Comparison of ENCODE assay signal across 8 cellular contexts in the genomic region with DNA sequence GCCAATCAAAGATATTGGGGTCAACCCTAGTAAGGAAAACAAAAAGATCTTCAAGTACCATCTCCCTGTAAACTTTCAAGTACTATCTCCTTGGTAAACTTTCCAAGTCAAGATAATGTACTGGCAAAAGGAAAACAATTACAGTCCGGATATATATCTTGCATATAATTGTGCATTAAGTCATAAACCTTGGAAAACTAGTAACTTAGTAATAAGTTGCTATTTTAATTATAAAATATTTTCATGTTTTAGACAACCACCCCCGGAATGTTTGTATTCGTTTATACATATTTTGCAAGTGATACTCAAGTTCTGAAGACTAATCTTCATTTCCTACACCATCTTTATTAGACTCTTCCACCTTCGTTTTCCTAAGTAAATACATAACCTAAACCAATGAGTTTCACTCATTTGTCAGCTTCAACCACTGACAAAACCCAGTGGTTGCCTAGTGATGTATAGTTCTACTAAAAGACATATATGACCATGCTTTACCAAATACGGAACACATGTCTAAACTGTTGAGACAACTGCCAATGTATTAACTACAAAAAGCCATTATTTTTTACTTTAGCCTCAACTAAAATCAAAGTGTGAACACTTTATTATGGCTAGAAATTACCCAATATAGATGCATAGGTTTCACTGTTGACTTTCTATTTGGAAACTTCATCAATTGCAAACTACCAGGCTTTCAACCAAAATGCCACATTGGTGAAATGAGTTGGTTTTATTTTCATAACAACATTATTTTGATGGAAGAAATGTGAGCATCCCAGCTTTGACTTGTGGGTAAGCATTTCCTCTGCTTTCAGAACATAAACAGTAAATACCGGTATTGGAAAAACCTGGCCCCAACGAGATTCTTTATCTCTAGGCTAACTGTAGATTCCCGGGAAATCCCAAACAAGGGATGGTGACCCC. TPM values are rescaled to one million over a fixed set of nuclear protein-coding genes. Genes with fewer than 3 reads are reported as not detected.
DNase-seq lines count a peak whose midpoint lies in the region; ATAC-seq and TF ChIP-seq lines count a peak whose summit lies in the region.

No MANE protein-coding gene starts in this region.

- H3K18ac ChIP-seq in trophoblast cell (ENCODE audit: low read length) = no peak overlapping the region

- H3K9ac ChIP-seq in DND-41 (ENCODE audit: low read depth, low read length) (peak overlapping the region; percentile 78), OCI-LY1 (ENCODE audit: low read length) (no peak overlapping the region), trophoblast cell (ENCODE audit: low read length) (no peak overlapping the region)

- no peak overlapping the region for H4K12ac ChIP-seq in trophoblast cell (ENCODE audit: low read depth, low read length)

- H3K4me2 ChIP-seq in DND-41 (ENCODE audit: insufficient read depth, low read length) (peak overlapping the region; percentile 94), OCI-LY1 (ENCODE audit: low read length) (peak overlapping the region; percentile 74; the same call in 1 of the 2 replicates), trophoblast cell (ENCODE audit: low read length) (peak overlapping the region; percentile 78)

- peaks cover 11% of the 10 kb centered on the region for H3K79me1 ChIP-seq in trophoblast cell (ENCODE audit: low read length)

- H2AFZ ChIP-seq in DND-41 (ENCODE audit: low read depth, low read length) (peak overlapping the region; percentile 59), OCI-LY1 (ENCODE audit: low read length) (no peak overlapping the region), trophoblast cell (ENCODE audit: insufficient read depth, low read length, poor library complexity) (no peak overlapping the region)

- H3K36me3 ChIP-seq in DND-41 (ENCODE audit: insufficient read depth, low read length) (no peaks in the 10 kb centered on the region), OCI-LY1 (ENCODE audit: insufficient read depth, low read length) (no peaks in the 10 kb centered on the region), trophoblast cell (ENCODE audit: control insufficient read depth in 1 of 2, insufficient read depth in 2 of 2, low read length in 2 of 2) (no peaks in the 10 kb centered on the region)

- TF ChIP-seq POLR2A in erythroblast (IDR thresholded peaks at IDR 0.05; ENCODE audit: low read length) = no peak

- TF ChIP-seq CTCF in DND-41 (IDR thresholded peaks at IDR 0.05; ENCODE audit: borderline replicate concordance, extremely low read depth, low read length, poor library complexity, severe bottlenecking) = no peak
- TF ChIP-seq CTCF in OCI-LY1 (IDR thresholded peaks at IDR 0.05; ENCODE audit: low read length) = no peak
- TF ChIP-seq CTCF in epithelial cell of proximal tubule (conservative IDR thresholded peaks at IDR 0.05; ENCODE audit: low read depth, low read length) = no peak

- H3K79me2 ChIP-seq in DND-41 (ENCODE audit: insufficient read depth, low read length) (peaks cover 54% of the 10 kb centered on the region), OCI-LY1 (ENCODE audit: insufficient read depth, low read length) (no peaks in the 10 kb centered on the region), trophoblast cell (ENCODE audit: control insufficient read depth, insufficient read depth, low read length, poor library complexity) (peaks cover 8% of the 10 kb centered on the region)

- H3K9me3 ChIP-seq in DND-41 (ENCODE audit: insufficient read depth, low read length, severe bottlenecking) (no peaks in the 10 kb centered on the region), OCI-LY1 (ENCODE audit: low read length) (no peaks in the 10 kb centered on the region), trophoblast cell (ENCODE audit: insufficient read depth, low read depth, low read length) (no peaks in the 10 kb centered on the region)

- H2BK5ac ChIP-seq in trophoblast cell (ENCODE audit: low read depth, low read length, poor library complexity) = no peak overlapping the region

- H3K4me1 ChIP-seq in DND-41 (ENCODE audit: insufficient read depth, low read length) (peaks cover 30% of the 10 kb centered on the region), OCI-LY1 (ENCODE audit: insufficient read depth, low read length, severe bottlenecking) (peaks cover 16% of the 10 kb centered on the region), trophoblast cell (ENCODE audit: control insufficient read depth in 1 of 2, insufficient read depth in 2 of 2, low read length in 2 of 2) (no peaks in the 10 kb centered on the region)

- peaks cover 18% of the 10 kb centered on the region; the same call in 1 of the 2 replicates for H4K20me1 ChIP-seq in DND-41 (ENCODE audit: insufficient read depth, low read length)
- no peaks in the 10 kb centered on the region for H4K20me1 ChIP-seq in OCI-LY1 (ENCODE audit: insufficient read depth, low read length)

- no peak overlapping the region for H4K8ac ChIP-seq in trophoblast cell (ENCODE audit: low read depth, low read length)

- no peak overlapping the region for H3K23ac ChIP-seq in trophoblast cell (ENCODE audit: low read length)

- H2BK12ac ChIP-seq in trophoblast cell (ENCODE audit: low read length) = no peak overlapping the region

- no peak overlapping the region for H3K4ac ChIP-seq in trophoblast cell (ENCODE audit: low read depth, low read length)

- no peaks in the 10 kb centered on the region for H3K9me2 ChIP-seq in OCI-LY1 (ENCODE audit: low read depth, low read length)

- DNase-seq in DND-41 (no peak), epithelial cell of proximal tubule (ENCODE audit: low read depth) (no peak), trophoblast cell (no peak), NCI-H1105 treated with DMSO at 0.1 percent for 48 hours (lab: John Stamatoyannopoulos, UW) (no peak), OCI-M1 (lab: John Stamatoyannopoulos, UW) (no peak), erythroblast (lab: John Stamatoyannopoulos, UW) (no peak)

- peak overlapping the region; percentile 66 to 72; a peak in 3 of 4 replicates for H3K4me3 ChIP-seq in DND-41 (ENCODE audit: low read depth in 1 of 2, low read length in 2 of 2)
- peak overlapping the region; percentile 66 for H3K4me3 ChIP-seq in OCI-LY1 (ENCODE audit: low read depth, low read length, poor library complexity, severe bottlenecking)
- peak overlapping the region; percentile 77 for H3K4me3 ChIP-seq in epithelial cell of proximal tubule (ENCODE audit: low read depth, low read length)
- peak overlapping the region; percentile 82 for H3K4me3 ChIP-seq in trophoblast cell (ENCODE audit: low read depth, low read length)

- ATAC-seq in DND-41 (ENCODE audit: insufficient read depth, low read depth) (no peak), HG03135 (IDR thresholded peaks at IDR 0.05; ENCODE audit: unreplicated experiment) (no peak)

- H3K14ac ChIP-seq in trophoblast cell (ENCODE audit: low read length) = no peak overlapping the region

- H3K27me3 ChIP-seq in DND-41 (ENCODE audit: insufficient read depth, low read length, poor library complexity) = no peaks in the 10 kb centered on the region
- H3K27me3 ChIP-seq in OCI-LY1 (ENCODE audit: insufficient read depth, low read length) = no peaks in the 10 kb centered on the region
- no peaks in the 10 kb centered on the region for H3K27me3 ChIP-seq in trophoblast cell (ENCODE audit: insufficient read depth, low read length)

- H2AK5ac ChIP-seq in trophoblast cell (ENCODE audit: low read length) = no peak overlapping the region

- no peak overlapping the region for H3K27ac ChIP-seq in DND-41 (ENCODE audit: low read length)
- no peak overlapping the region for H3K27ac ChIP-seq in OCI-LY1 (ENCODE audit: low read depth, low read length, poor library complexity, severe bottlenecking)
- H3K27ac ChIP-seq in trophoblast cell (ENCODE audit: low read depth, low read length) = no peak overlapping the region

- no peak overlapping the region for H2BK120ac ChIP-seq in trophoblast cell (ENCODE audit: insufficient read depth, low read length, poor library complexity)

- WGBS in trophoblast cell (ENCODE audit: extremely low coverage, insufficient coverage, insufficient read length) = no CpG with 5 or more reads among the region's 8 CpGs

- H3F3A ChIP-seq in OCI-LY1 (ENCODE audit: insufficient read depth, low read length) = no peaks in the 10 kb centered on the region

- no peak overlapping the region for H4K91ac ChIP-seq in trophoblast cell (ENCODE audit: low read depth, low read length)

RNA-seq across cellular contexts. Expression of gene AKT3, which starts 1.6 kb away (rescaled TPM):
- 10.2 and 12.2 TPM in 2 replicates for total RNA-seq in epithelial cell of proximal tubule
- polyA plus RNA-seq in trophoblast cell (2013) = 29.4 and 32.2 TPM in 2 replicates
